8 cellular contexts compared by ENCODE assay signal in the genomic region with DNA sequence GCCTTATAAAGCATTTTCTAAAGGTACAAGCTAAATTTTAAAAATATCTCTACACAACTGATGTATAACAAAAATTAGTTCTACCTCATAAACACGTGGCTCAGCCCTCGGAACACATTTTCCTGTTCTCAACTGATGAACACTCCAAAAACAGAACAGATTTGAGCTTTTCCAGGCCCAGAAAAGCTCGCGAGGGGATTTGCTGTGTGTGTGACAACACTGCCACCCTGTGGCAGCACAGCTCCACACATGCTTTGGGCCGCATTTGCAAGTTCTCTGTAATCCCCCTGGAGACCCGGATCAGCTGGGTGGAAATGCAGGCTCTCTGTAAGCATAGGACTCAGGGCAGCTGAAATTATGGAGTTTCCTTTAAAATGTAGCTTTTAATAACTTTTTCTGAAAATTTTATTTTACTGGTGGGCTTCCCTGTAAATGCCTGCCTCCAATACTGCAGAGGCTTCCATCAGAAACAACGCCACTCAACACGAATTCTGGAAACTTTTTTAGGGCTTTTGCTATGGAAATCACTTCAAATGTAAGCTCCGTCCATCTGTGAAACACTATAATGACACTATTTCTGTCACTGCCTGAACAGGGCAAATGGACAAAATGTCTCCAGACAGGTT.
DNase-seq lines count a peak whose midpoint lies in the region; ATAC-seq, FAIRE-seq and TF ChIP-seq lines count a peak whose summit lies in the region.

No MANE protein-coding gene starts in this region.

- H3K4me1 Mint-ChIP-seq in activated naive CD8-positive, alpha-beta T cell treated with anti-CD3 and anti-CD28 coated beads, Interleukin-2, amount 10 ng/mL, durations not matched to agents 7 days and 5 days = peaks cover 2% of the 10 kb centered on the region
- H3K4me1 Mint-ChIP-seq in progenitor cell of endocrine pancreas (ENCODE audit: low read depth) = peaks cover 1% of the 10 kb centered on the region

- H3K27me3 ChIP-seq in A673 (replicated peaks; ENCODE audit: insufficient read depth, low read depth, low read length, poor library complexity) (no peaks in the 10 kb centered on the region), aorta (ENCODE audit: control insufficient read depth in 1 of 2, insufficient read depth in 2 of 2, low read length in 1 of 2) (no peaks in the 10 kb centered on the region)

- WGBS in aorta, 2 donors = 20 to 21% methylated on average over 9 of the region's 9 CpGs

- BruUV-seq in A673 (replicated peaks; lab: Mats Ljungman, UMichigan) = no TSS peak

- H3K4me3 ChIP-seq in A673 (ENCODE audit: low read depth, low read length, poor library complexity, severe bottlenecking) (no peak overlapping the region), aorta (ENCODE audit: low read length in 2 of 2) (no peak overlapping the region)

- intact Hi-C loops in A673 (cut with micrococcal nuclease; ENCODE audit: unreplicated experiment) (loop anchor here (1.0 to 10.0 kb wide), 5 partner anchors 204 to 1068 kb away; partner anchors contain the start of gene ZPBP), head of caudate nucleus (cut with DNase I) (no loop called here), aorta (cut with DNase I) (loop anchor here (1.0 to 10.0 kb wide), 5 partner anchors 204 to 1069 kb away; partner anchors contain the start of gene ZPBP (in 1 of the 2))

- no peaks in the 10 kb centered on the region for H3K36me3 Mint-ChIP-seq in activated naive CD8-positive, alpha-beta T cell treated with anti-CD3 and anti-CD28 coated beads, Interleukin-2, amount 10 ng/mL, durations not matched to agents 7 days and 5 days
- H3K36me3 Mint-ChIP-seq in progenitor cell of endocrine pancreas (ENCODE audit: insufficient read depth) = no peaks in the 10 kb centered on the region

- H3K4me1 ChIP-seq in A673 (ENCODE audit: insufficient read depth, low read length, poor library complexity, severe bottlenecking) (no peaks in the 10 kb centered on the region), aorta (ENCODE audit: control insufficient read depth in 1 of 2, insufficient read depth in 2 of 2, low read length in 2 of 2) (no peaks in the 10 kb centered on the region)

- H3K36me3 ChIP-seq in A673 (ENCODE audit: insufficient read depth, low read length, poor library complexity, severe bottlenecking) = no peaks in the 10 kb centered on the region
- H3K36me3 ChIP-seq in aorta (ENCODE audit: control insufficient read depth in 1 of 2, insufficient read depth in 2 of 2, low read length in 1 of 2) = no peaks in the 10 kb centered on the region

- TF ChIP-seq POLR2A in GM12891 (IDR thresholded peaks at IDR 0.05; ENCODE audit: low read depth, low read length) = no peak

- peak; percentile 75 for DNase-seq in A673 (ENCODE audit: low spot score)
- no peak for DNase-seq in GM12891 (ENCODE audit: insufficient read length, low spot score)
- DNase-seq in KG1 (lab: John Stamatoyannopoulos, UW) = peak; percentile 37
- peak; percentile 66 for DNase-seq in SHP77 treated with DMSO at 0.1 percent for 48 hours (lab: John Stamatoyannopoulos, UW)
- peak; percentile 66 for DNase-seq in activated naive CD8-positive, alpha-beta T cell treated with anti-CD3 and anti-CD28 coated beads, Interleukin-2, amount 10 ng/mL, durations not matched to agents 7 days and 5 days
- peak; percentile 61 to 91 (median 81) for DNase-seq in head of caudate nucleus
- peak; percentile 69 for DNase-seq in progenitor cell of endocrine pancreas (ENCODE audit: low spot score, unreplicated experiment)
- DNase-seq in aorta = peak; percentile 67 to 83

- H3K9me3 ChIP-seq in A673 (ENCODE audit: low read depth, low read length, poor library complexity, severe bottlenecking) = no peaks in the 10 kb centered on the region
- H3K9me3 ChIP-seq in aorta (ENCODE audit: control insufficient read depth, low read length) = no peaks in the 10 kb centered on the region

- H3K27ac ChIP-seq in A673 (ENCODE audit: low read depth, low read length, poor library complexity, severe bottlenecking) = no peak overlapping the region
- no peak overlapping the region for H3K27ac ChIP-seq in aorta (ENCODE audit: low read depth in 1 of 2, low read length in 2 of 2)

- POLR2A ChIA-PET in A673 (lab: Charles Lee; ENCODE audit: low non-redundant PET) = no interaction called here
- POLR2A ChIA-PET in activated naive CD8-positive, alpha-beta T cell treated with anti-CD3 and anti-CD28 coated beads, Interleukin-2, amount 10 ng/mL, durations not matched to agents 7 days and 5 days (lab: Charles Lee) = no interaction called here

- peaks cover 14% of the 10 kb centered on the region for H3K27me3 Mint-ChIP-seq in activated naive CD8-positive, alpha-beta T cell treated with anti-CD3 and anti-CD28 coated beads, Interleukin-2, amount 10 ng/mL, durations not matched to agents 7 days and 5 days
- H3K27me3 Mint-ChIP-seq in progenitor cell of endocrine pancreas = no peaks in the 10 kb centered on the region

- TF ChIP-seq CTCF in A673 (conservative IDR thresholded peaks at IDR 0.05; ENCODE audit: low read depth, low read length) = peak; percentile 90
- peak; percentile 96 for TF ChIP-seq CTCF in progenitor cell of endocrine pancreas (IDR thresholded peaks at IDR 0.05; ENCODE audit: unreplicated experiment)

- H3K4me3 Mint-ChIP-seq in activated naive CD8-positive, alpha-beta T cell treated with anti-CD3 and anti-CD28 coated beads, Interleukin-2, amount 10 ng/mL, durations not matched to agents 7 days and 5 days = no peak overlapping the region
- no peak overlapping the region for H3K4me3 Mint-ChIP-seq in progenitor cell of endocrine pancreas (ENCODE audit: low read depth)

- FAIRE-seq in GM12891 (lab: Jason Lieb, UNC) = peak; percentile 45

- ATAC-seq in activated naive CD8-positive, alpha-beta T cell treated with anti-CD3 and anti-CD28 coated beads, Interleukin-2, amount 10 ng/mL, durations not matched to agents 7 days and 5 days (ENCODE audit: low read depth) = no peak
- ATAC-seq in aorta (ENCODE audit: low FRiP score) = peak; percentile 87

- H3K27ac Mint-ChIP-seq in activated naive CD8-positive, alpha-beta T cell treated with anti-CD3 and anti-CD28 coated beads, Interleukin-2, amount 10 ng/mL, durations not matched to agents 7 days and 5 days = no peak overlapping the region
- H3K27ac Mint-ChIP-seq in progenitor cell of endocrine pancreas = no peak overlapping the region

- no peaks in the 10 kb centered on the region for H3K9me3 Mint-ChIP-seq in activated naive CD8-positive, alpha-beta T cell treated with anti-CD3 and anti-CD28 coated beads, Interleukin-2, amount 10 ng/mL, durations not matched to agents 7 days and 5 days
- H3K9me3 Mint-ChIP-seq in progenitor cell of endocrine pancreas (ENCODE audit: low read depth) = no peaks in the 10 kb centered on the region

- CTCF ChIA-PET in A673 (lab: Charles Lee) = interaction anchor here (0.6 to 1.2 kb wide), 3 partner anchors 137 to 1069 kb away, joined by 3 to 14 read pairs (median 5); no protein-coding TSS in a partner anchor

TF ChIP-seq in GM12891, 5 proteins besides CTCF, POLR2A, EP300 and RAD21:
- TF ChIP-seq POLR2AphosphoS5 (IDR thresholded peaks at IDR 0.05; ENCODE audit: low read depth, low read length) = no peak
- TF ChIP-seq POU2F2 (IDR thresholded peaks at IDR 0.05; ENCODE audit: low read depth, low read length) = 0 out of 2 replicates have a peak, but pooled peaks have one; percentile 22
TF ChIP-seq in GM12891: peak in this region for 1.
